Comparison of ENCODE assay signal across 1 cellular context in the genomic region with DNA sequence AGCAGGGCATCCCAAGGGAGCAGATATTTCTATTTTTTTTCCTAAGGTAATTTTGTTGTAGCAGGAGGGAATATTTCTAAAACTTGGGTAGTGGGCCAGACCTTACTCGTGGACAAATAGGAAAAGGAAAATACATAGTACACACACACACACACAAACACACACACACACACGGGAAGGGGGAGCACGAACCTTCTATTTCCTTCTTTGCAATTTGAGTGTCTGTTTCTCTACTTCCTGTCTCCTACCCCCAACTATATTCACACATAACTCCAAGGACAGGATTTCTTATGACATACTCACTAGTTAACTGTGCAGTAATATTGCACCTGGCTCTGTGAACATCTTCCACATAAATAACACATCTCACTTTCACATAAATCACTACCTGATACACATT.
TF ChIP-seq lines count a peak whose summit lies in the region.

No MANE protein-coding gene starts in this region.

TF ChIP-seq in endothelial cell of umbilical vein, 7 proteins besides CTCF, POLR2A, EP300 and RAD21:
- no peak for TF ChIP-seq JUN (IDR thresholded peaks at IDR 0.05; ENCODE audit: borderline replicate concordance, insufficient read depth, insufficient read length, low read depth)
- TF ChIP-seq, protein P1, sequence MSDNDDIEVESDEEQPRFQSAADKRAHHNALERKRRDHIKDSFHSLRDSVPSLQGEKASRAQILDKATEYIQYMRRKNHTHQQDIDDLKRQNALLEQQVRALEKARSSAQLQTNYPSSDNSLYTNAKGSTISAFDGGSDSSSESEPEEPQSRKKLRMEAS (IDR thresholded peaks at IDR 0.05; ENCODE audit: insufficient read depth, insufficient read length), result no peak
- no peak for TF ChIP-seq GATA2 (IDR thresholded peaks at IDR 0.05; ENCODE audit: insufficient read depth, insufficient read length, low read depth, low read length)
- TF ChIP-seq POLR2AphosphoS5 (IDR thresholded peaks at IDR 0.05; ENCODE audit: insufficient read depth, low read depth, low read length), result no peak
- no peak for TF ChIP-seq EZH2 (IDR thresholded peaks at IDR 0.05; ENCODE audit: borderline replicate concordance, low read depth, low read length, severe bottlenecking)
- no peak for TF ChIP-seq MYC (IDR thresholded peaks at IDR 0.05; ENCODE audit: low read depth, low read length)
- TF ChIP-seq FOS (IDR thresholded peaks at IDR 0.05; ENCODE audit: borderline replicate concordance, insufficient read depth, low read length), result no peak
